In the genomic region with DNA sequence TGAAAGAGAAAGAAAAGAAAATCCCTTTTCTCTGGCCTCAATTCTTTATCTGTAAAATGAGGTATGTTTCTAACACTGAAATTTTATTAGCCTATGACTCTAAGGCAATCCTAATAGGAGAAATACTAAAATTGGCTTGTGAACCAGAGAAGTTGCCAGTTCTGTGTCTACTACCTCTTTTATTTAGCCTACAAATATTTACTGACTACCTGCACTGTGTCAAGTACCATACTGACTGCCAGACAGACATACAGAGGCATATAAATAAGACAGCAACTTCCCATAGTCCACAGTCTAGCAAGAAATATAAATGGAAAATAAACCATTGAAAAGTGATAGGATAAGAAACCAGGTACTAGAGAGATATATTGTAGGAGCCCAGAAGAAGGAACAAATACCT, we compare ENCODE assay signal across 24 cellular contexts. TPM values are rescaled to one million over a fixed set of nuclear protein-coding genes. Genes with fewer than 3 reads are reported as not detected.
"Had no signal": no experiment of that assay in that cellular context is flagged by ENCODE, and none has a peak within 500 bp of the region (broad histone marks: within the 10 kb centered on the region; RNA-seq: fewer than 3 reads in every experiment).

No MANE protein-coding gene starts in this region.

- H3K27me3 ChIP-seq: SJSA1 had no signal

- H3K4me3 ChIP-seq: SJSA1 had no signal

- H3K9me3 ChIP-seq: SJSA1 had no signal

- DNase-seq: Karpas-422, KG1, MV-4-11, NCI-H1048, NCI-H1105, NCI-H1417, NCI-H1436 treated with DMSO at 0.1 percent for 48 hours, NCI-H1694, NCI-H187 treated with DMSO at 0.1 percent for 48 hours, NCI-H2029 treated with DMSO at 0.1 percent for 48 hours, NCI-H2171 treated with DMSO at 0.1 percent for 48 hours, NCI-H345, NCI-H446 treated with DMSO at 0.1 percent for 48 hours, NCI-H510A treated with DMSO at 0.1 percent for 48 hours, NCI-H526 treated with DMSO at 0.1 percent for 48 hours, NCI-H748 treated with DMSO at 0.1 percent for 48 hours, Right ventricle myocardium superior, RPMI8226, SIG-M5, T-helper 1 cell had no signal

- H3K36me3 ChIP-seq: SJSA1 had no signal

- ATAC-seq: SK-N-SH treated with all-trans-retinoic acid at 6 μM for 48 hours had no signal

- H3K27ac ChIP-seq: SJSA1 had no signal

RNA-seq across cellular contexts. Expression of a gene that starts 2.4 kb away (rescaled TPM):
- total RNA-seq: M059J had no signal
- polyA plus RNA-seq: IgD-negative memory B cell had no signal
